In genomic region chr17:19262650-19263620, GRCh38 we compare ENCODE assay signal across 1 cellular context.
TF ChIP-seq lines count a peak whose summit lies in the region.

No MANE protein-coding gene starts in this region.

TF ChIP-seq in GM23338, 12 proteins besides CTCF, POLR2A, EP300 and RAD21 (continued from another document):
- TF ChIP-seq ZNF462 (CRISPR knock-in tag; IDR thresholded peaks at IDR 0.05) (no peak), POLR2AphosphoS5 (IDR thresholded peaks at IDR 0.05; ENCODE audit: low read depth) (no peak), JUNB (IDR thresholded peaks at IDR 0.05; ENCODE audit: unreplicated experiment) (no peak)
